ENCODE assay signal across 10 cellular contexts in the genomic region with DNA sequence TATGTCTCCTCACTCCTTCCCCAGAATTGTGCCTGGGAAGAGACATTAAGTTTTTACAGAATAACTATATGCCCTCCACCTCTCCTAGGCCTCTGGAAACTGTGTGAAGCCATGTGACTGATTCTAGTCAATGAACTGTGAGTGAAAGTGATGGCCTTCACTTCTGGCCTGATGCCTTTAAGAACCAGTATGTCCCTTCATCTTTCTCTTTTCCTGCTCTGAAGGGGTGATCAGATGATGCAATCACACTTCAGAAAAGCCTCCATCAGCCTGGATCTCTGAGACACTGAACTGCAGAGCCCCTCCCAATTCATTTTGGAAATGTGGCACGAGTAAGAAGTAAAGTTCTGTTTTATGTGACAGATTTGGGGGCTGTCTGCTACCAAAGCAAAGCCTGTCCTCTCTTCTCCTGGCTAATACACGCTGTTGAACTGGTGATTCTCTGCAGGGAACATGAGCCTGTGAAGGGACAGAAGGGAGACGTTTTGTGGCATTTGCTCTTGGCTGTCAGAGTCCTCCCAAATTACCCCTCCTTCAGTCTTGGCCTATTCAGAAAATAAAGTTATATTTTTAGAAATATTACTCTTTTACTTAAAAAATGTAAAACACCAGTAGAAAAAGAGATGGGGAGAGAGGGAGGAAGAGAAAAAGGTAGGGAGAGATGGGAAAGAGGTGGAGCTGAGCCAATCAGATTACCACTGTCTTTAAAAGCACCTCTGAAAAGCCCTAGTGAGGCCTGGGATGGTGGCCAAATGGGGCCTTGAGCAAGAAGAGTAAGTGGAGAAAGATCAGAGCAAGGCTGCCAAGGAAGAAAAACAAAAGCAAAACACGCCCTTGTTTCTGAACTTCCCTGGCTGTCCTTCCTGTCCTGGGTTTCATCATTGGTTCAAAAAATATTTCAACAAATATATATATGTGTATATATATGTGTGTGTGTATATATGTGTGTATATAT. TPM values are rescaled to one million over a fixed set of nuclear protein-coding genes. Genes with fewer than 3 reads are reported as not detected.
DNase-seq lines count a peak whose midpoint lies in the region; ATAC-seq, FAIRE-seq and TF ChIP-seq lines count a peak whose summit lies in the region.
"Had no signal": no experiment of that assay in that cellular context is flagged by ENCODE, and none has a peak within 500 bp of the region (broad histone marks: within the 10 kb centered on the region; RNA-seq: fewer than 3 reads in every experiment).

No MANE protein-coding gene starts in this region.

- H3K4me3 ChIP-seq in K562 (no peak overlapping the region), testis (no peak overlapping the region)

- H3K27ac ChIP-seq in K562 (ENCODE audit: extremely low read depth, low read depth, low read length) = no peak overlapping the region
- H3K27ac ChIP-seq in testis = peak overlapping the region in 1 of 2 donors; percentile 1

- TF ChIP-seq EP300 in K562 (IDR thresholded peaks at IDR 0.05; ENCODE audit: low read length) = no peak

- WGBS in K562 (ENCODE audit: insufficient coverage, low coverage, missing lambda C conversion rate) = 16% methylated on average over 4 of the region's 4 CpGs
- 36 to 38% methylated on average over 4 of the region's 4 CpGs for WGBS in testis, 2 donors

- no peak for TF ChIP-seq RAD21 in K562 (CRISPR knock-in tag; conservative IDR thresholded peaks at IDR 0.05 in 1 of 2, IDR thresholded peaks at IDR 0.05 in 1 of 2)

- no peak for FAIRE-seq in K562 (lab: Jason Lieb, UNC)
- FAIRE-seq: GM12891 had no signal

- TF ChIP-seq POLR2A in K562 (conservative IDR thresholded peaks at IDR 0.05) (no peak), testis (IDR thresholded peaks at IDR 0.05) (no peak)

- H3K9me1 ChIP-seq in K562 (ENCODE audit: control insufficient read depth, insufficient read depth, low read length) = no peaks in the 10 kb centered on the region

- ATAC-seq in K562 = peak; percentile 78
- ATAC-seq in left lobe of liver = peak; percentile 75
- ATAC-seq in GM19035 (IDR thresholded peaks at IDR 0.05; ENCODE audit: unreplicated experiment) = no peak
- no peak for ATAC-seq in HG02870 (IDR thresholded peaks at IDR 0.05; ENCODE audit: unreplicated experiment)

- BruUV-seq in K562 (replicated peaks; lab: Mats Ljungman, UMichigan) = no TSS peak

- peak overlapping the region; percentile 46 for H2AFZ ChIP-seq in K562 (ENCODE audit: low read depth, low read length)

- H3K4me2 ChIP-seq in K562 (ENCODE audit: insufficient read depth, low read length) = no peak overlapping the region

- no peaks in the 10 kb centered on the region for H3K9me3 ChIP-seq in K562 (replicated peaks; ENCODE audit: control insufficient read depth, insufficient read depth, low read depth, low read length)
- no peaks in the 10 kb centered on the region for H3K9me3 ChIP-seq in testis

- in situ Hi-C loops in K562 (cut with MboI) = no loop called here

- CTCF ChIA-PET in K562 (lab: Yijun Ruan, JAX; ENCODE audit: low intra/inter-chr PET ratio) = no interaction called here

- H3K9ac ChIP-seq in K562 (ENCODE audit: insufficient read depth in 1 of 2, low read depth in 2 of 2, low read length in 2 of 2) = no peak overlapping the region

- H3K27me3 ChIP-seq in K562 (ENCODE audit: control insufficient read depth in 2 of 2, insufficient read depth in 2 of 2, low read length in 2 of 2) = no peaks in the 10 kb centered on the region
- no peaks in the 10 kb centered on the region for H3K27me3 ChIP-seq in testis

- peak in 70 of 76 experiments; percentile 5 to 79 (median 44) for DNase-seq in HUDEP-2 (lab: John Stamatoyannopoulos, UW; ENCODE audit: unreplicated experiment in 76 of 76)
- DNase-seq in K562 (ENCODE audit: extremely low read depth in 1 of 4, low spot score in 3 of 4) = no peak
- DNase-seq in left lobe of liver (ENCODE audit: low spot score) = peak; percentile 59
- peak; percentile 84 for DNase-seq in testis
- no peak for DNase-seq in NCI-H510A (lab: John Stamatoyannopoulos, UW)
- DNase-seq in NOMO-1 treated with dmso at 0.1 percent for 144 hours (lab: John Stamatoyannopoulos, UW; ENCODE audit: unreplicated experiment) = no peak
- DNase-seq: effector CD4-positive, alpha-beta T cell had no signal

- H3K4me1 ChIP-seq in K562 (replicated peaks in 1 of 2; ENCODE audit: control insufficient read depth in 2 of 2, insufficient read depth in 2 of 2, low read length in 2 of 2) (peaks cover 0 to 7% of the 10 kb centered on the region in 2 experiments; a peak in 3 of 5 replicates), testis (peaks cover 12% of the 10 kb centered on the region)

- POLR2A ChIA-PET in K562 (lab: Yijun Ruan, JAX) = no interaction called here

- no peaks in the 10 kb centered on the region for H3K79me2 ChIP-seq in K562 (ENCODE audit: control insufficient read depth, insufficient read depth, low read length)

- TF ChIP-seq CTCF in K562 (IDR thresholded peaks at IDR 0.05 in 2 of 3, conservative IDR thresholded peaks at IDR 0.05 in 1 of 3; ENCODE audit: insufficient read depth in 2 of 3, low read depth in 1 of 3, low read length in 3 of 3) = no peak
- no peak for TF ChIP-seq CTCF in testis (IDR thresholded peaks at IDR 0.05)

- no peaks in the 10 kb centered on the region for H4K20me1 ChIP-seq in K562 (replicated peaks; ENCODE audit: control insufficient read depth, insufficient read depth, low read length)

- intact Hi-C loops in K562 (cut with micrococcal nuclease) = no loop called here
- intact Hi-C loops in testis (cut with DNase I; ENCODE audit: low total_unique reads) = no loop called here

- H3K36me3 ChIP-seq in K562 (ENCODE audit: control insufficient read depth, insufficient read depth, low read length) = no peaks in the 10 kb centered on the region
- no peaks in the 10 kb centered on the region for H3K36me3 ChIP-seq in testis (ENCODE audit: low read depth, missing control alignments)

TF ChIP-seq in K562, 482 proteins besides CTCF, POLR2A, EP300 and RAD21 (continues in another document):
- TF ChIP-seq, protein P1, sequence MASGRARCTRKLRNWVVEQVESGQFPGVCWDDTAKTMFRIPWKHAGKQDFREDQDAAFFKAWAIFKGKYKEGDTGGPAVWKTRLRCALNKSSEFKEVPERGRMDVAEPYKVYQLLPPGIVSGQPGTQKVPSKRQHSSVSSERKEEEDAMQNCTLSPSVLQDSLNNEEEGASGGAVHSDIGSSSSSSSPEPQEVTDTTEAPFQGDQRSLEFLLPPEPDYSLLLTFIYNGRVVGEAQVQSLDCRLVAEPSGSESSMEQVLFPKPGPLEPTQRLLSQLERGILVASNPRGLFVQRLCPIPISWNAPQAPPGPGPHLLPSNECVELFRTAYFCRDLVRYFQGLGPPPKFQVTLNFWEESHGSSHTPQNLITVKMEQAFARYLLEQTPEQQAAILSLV (tag; IDR thresholded peaks at IDR 0.05) = 0 out of 2 replicates have a peak, but pooled peaks have one; percentile 42
- peak; percentile 65; the same call in 1 of the 2 replicates for TF ChIP-seq CEBPB (tag; IDR thresholded peaks at IDR 0.05)

RNA-seq across cellular contexts. Expression of a gene that starts 40.9 kb away (rescaled TPM):
- total RNA-seq in K562 (2011; cell fraction: chromatin; rRNA removed; ENCODE audit: low replicate concordance) = 31.7 and 76.0 TPM in 2 replicates
- 10.7 and 16.3 TPM in 2 replicates for total RNA-seq in K562 (2011; cell fraction: nucleolus; rRNA removed)
- total RNA-seq in K562 (2011; cell fraction: nucleoplasm; rRNA removed) = 39.4 and 55.0 TPM in 2 replicates
- total RNA-seq in K562 (2014; rRNA removed) = 16.1 and 20.1 TPM in 2 replicates
- 22.3 and 24.5 TPM in 2 replicates for total RNA-seq in K562 (2014; rRNA removed; fragmentation: Illumina TruSeq; extraction: Trizol)
- 23.8 and 29.5 TPM in 2 replicates for total RNA-seq in K562 (2015; rRNA removed; fragmentation: Illumina TruSeq; extraction: Trizol)
- 13.2 and 13.8 TPM in 2 replicates for total RNA-seq in K562 (2021)
- polyA plus RNA-seq in K562 (2011; rRNA removed) = 22.1 and 23.8 TPM in 2 replicates
- 7.5 and 12.4 TPM in 2 replicates for polyA plus RNA-seq in K562 (2011; cell fraction: cytosol; rRNA removed)
- polyA plus RNA-seq in K562 (2011; cell fraction: nucleus; rRNA removed) = 37.1 and 37.4 TPM in 2 replicates
- polyA plus RNA-seq in K562 (2012) = 9.5 and 12.1 TPM in 2 replicates
- polyA plus RNA-seq in K562 (2014; fragmentation: Illumina TruSeq; extraction: Trizol) = 19.7 and 25.1 TPM in 2 replicates
- 1 to 10 TPM; 4.2 to 4.9 TPM for polyA plus RNA-seq in K562 (2014; fragmentation: Nextera tagmentation; extraction: Ambion mirVana)
- 15.3 and 16.6 TPM in 2 replicates for polyA plus RNA-seq in K562 (2014; rRNA removed)
- polyA minus RNA-seq in K562 (2011; rRNA and poly(A)+ RNA removed) = 26.9 and 36.9 TPM in 2 replicates
- 6.3 and 7.3 TPM in 2 replicates for polyA minus RNA-seq in K562 (2011; cell fraction: cytosol; rRNA and poly(A)+ RNA removed)
- polyA minus RNA-seq in K562 (2011; cell fraction: nucleus; rRNA and poly(A)+ RNA removed) = 24.6 and 36.5 TPM in 2 replicates
- total RNA-seq in left lobe of liver = 14.2 TPM
- 100 to 1,000 TPM; 112 to 120 TPM for total RNA-seq in testis
- polyA plus RNA-seq in testis (ENCODE audit: insufficient read depth, low read depth, low replicate concordance) = 82.6 TPM

Comparison
In these comparisons a context has a peak if more than half of its experiments do, and no peak if none do; other contexts are left out.
1. DNase-seq: peak in HUDEP-2 (70 of 76), left lobe of liver (single experiment) and testis (single experiment); none in K562 (0 of 4), NCI-H510A (single experiment) and NOMO-1 treated with dmso at 0.1 percent for 144 hours (single experiment).
2. ATAC-seq: peak in K562 (single experiment) and left lobe of liver (single experiment); none in GM19035 (single experiment) and HG02870 (single experiment).